Comparison of ENCODE assay signal across 8 cellular contexts in the genomic region with DNA sequence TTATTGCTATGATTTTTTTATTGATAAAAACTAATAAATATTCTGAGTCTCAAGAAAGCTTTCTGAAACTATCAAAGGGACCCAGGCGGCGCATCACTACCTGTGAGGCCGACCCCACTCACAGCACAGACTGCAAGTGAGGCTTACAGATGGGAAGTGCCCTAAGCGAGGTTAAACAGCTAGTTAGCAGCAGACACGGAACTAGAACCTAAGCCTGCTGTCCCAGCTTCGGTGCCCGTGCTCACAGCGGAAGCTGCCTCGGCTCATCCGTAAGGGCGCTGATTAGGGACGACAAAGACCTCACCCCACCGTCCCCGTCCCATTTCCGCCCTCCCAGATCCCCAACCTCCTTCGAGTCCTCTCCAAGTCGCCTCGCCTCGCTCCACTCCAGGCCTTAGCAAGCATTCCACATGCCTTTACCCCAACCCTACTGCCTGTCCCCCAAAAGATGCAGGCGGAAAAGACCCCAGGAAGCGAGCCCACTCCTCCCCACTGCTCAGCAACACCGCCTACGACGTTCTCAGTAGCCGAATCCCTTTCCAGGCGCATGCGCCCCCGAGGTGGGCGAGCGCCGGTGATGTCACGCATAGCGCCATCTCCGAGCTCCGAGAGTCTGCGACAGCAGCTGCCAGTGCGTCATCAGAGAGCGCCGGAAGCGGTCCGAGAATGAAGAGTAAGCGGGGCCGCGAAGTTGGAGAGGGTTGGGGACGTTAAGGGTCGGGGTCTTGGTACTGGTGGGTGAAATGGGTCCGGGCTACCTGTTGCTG. TPM values are rescaled to one million over a fixed set of nuclear protein-coding genes. Genes with fewer than 3 reads are reported as not detected.
DNase-seq lines count a peak whose midpoint lies in the region; ATAC-seq lines count a peak whose summit lies in the region.

A gene with protein sequence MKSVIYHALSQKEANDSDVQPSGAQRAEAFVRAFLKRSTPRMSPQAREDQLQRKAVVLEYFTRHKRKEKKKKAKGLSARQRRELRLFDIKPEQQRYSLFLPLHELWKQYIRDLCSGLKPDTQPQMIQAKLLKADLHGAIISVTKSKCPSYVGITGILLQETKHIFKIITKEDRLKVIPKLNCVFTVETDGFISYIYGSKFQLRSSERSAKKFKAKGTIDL (plus strand): TSS at position 631 of the 767 bp plus-strand sequence. CDS start 36 bp downstream, at position 667.

- peaks cover 17% of the 10 kb centered on the region for H3K36me3 ChIP-seq in CD4-positive, alpha-beta memory T cell (ENCODE audit: insufficient read depth, low read length)
- H3K36me3 ChIP-seq in effector memory CD4-positive, alpha-beta T cell (ENCODE audit: control insufficient read depth, insufficient read depth, low read length) = peaks cover 16% of the 10 kb centered on the region

- H3K4me3 Mint-ChIP-seq in CD4-positive, alpha-beta memory T cell = peak within 1 kb of the TSS; percentile 95 to 100 (median 98)

- peaks cover 28% of the 10 kb centered on the region for H3K4me1 ChIP-seq in CD4-positive, alpha-beta memory T cell (ENCODE audit: insufficient read depth, low read length)
- H3K4me1 ChIP-seq in effector memory CD4-positive, alpha-beta T cell (ENCODE audit: control insufficient read depth, insufficient read depth, low read length, poor library complexity, severe bottlenecking) = peaks cover 4% of the 10 kb centered on the region

- POLR2A ChIA-PET in CD4-positive, alpha-beta memory T cell (lab: Charles Lee; ENCODE audit: partially characterized antibody) = interaction anchor here (0.6 to 7.0 kb wide), 30 partner anchors 9 to 397 kb away, joined by 3 to 163 read pairs (median 7); a partner anchor contains a TSS

- ATAC-seq in GM19463 (IDR thresholded peaks at IDR 0.05; ENCODE audit: unreplicated experiment) = peak; percentile 62

- peaks cover 12 to 31% of the 10 kb centered on the region in 2 donors for H3K36me3 Mint-ChIP-seq in CD4-positive, alpha-beta memory T cell

- no peaks in the 10 kb centered on the region for H3K9me3 ChIP-seq in CD4-positive, alpha-beta memory T cell (ENCODE audit: control insufficient read depth in 1 of 2, low read length in 2 of 2)
- no peaks in the 10 kb centered on the region for H3K9me3 ChIP-seq in effector memory CD4-positive, alpha-beta T cell (ENCODE audit: control insufficient read depth, low read length)

- peak within 1 kb of the TSS; percentile 78 to 87 for H3K4me3 ChIP-seq in CD4-positive, alpha-beta memory T cell (ENCODE audit: low read length in 2 of 2)
- H3K4me3 ChIP-seq in effector memory CD4-positive, alpha-beta T cell (ENCODE audit: insufficient read depth, low read depth, low read length, poor library complexity, severe bottlenecking) = peak within 1 kb of the TSS; percentile 82

- no peaks in the 10 kb centered on the region for H3K27me3 Mint-ChIP-seq in CD4-positive, alpha-beta memory T cell

- intact Hi-C loops in CD4-positive, alpha-beta memory T cell (cut with micrococcal nuclease) = loop anchor here (1.0 to 5.0 kb wide), 5 partner anchors 85 to 394 kb away; a partner anchor contains a TSS

- H3K4me1 Mint-ChIP-seq in CD4-positive, alpha-beta memory T cell = peaks cover 10 to 39% (median 27%) of the 10 kb centered on the region in 4 donors

- H3K27ac Mint-ChIP-seq in CD4-positive, alpha-beta memory T cell = peak within 1 kb of the TSS; percentile 99 to 100 (median 100)

- DNase-seq in CD4-positive, alpha-beta memory T cell = peak; percentile 95 to 97 (median 96)
- DNase-seq in HPDE6-E6E7 (ENCODE audit: extremely low spot score) = peak; percentile 98
- DNase-seq in NK-92 treated with Interleukin-12 subunit alpha and Interleukin-12 subunit beta, amount 100 ng/mL, for 24 hours (lab: John Stamatoyannopoulos, UW) = peak; percentile 97
- DNase-seq in activated CD8-positive, alpha-beta memory T cell treated with anti-CD3 and anti-CD28 coated beads for 24 hours = peak; percentile 99
- DNase-seq in effector memory CD4-positive, alpha-beta T cell = peak; percentile 92 to 97 (median 92)
- peak; percentile 98 for DNase-seq in medulla oblongata (ENCODE audit: extremely low spot score)
- peak; percentile 99 for DNase-seq in stimulated activated CD8-positive, alpha-beta memory T cell treated with anti-CD3 and anti-CD28 coated beads, Interleukin-12 subunit alpha, Interleukin-12 subunit beta, amount 100 ng/mL, for 1 hour (ENCODE audit: low read depth)

- peak within 1 kb of the TSS; percentile 99 for H3K27ac ChIP-seq in CD4-positive, alpha-beta memory T cell (ENCODE audit: low read depth, low read length)
- peak within 1 kb of the TSS; percentile 96 for H3K27ac ChIP-seq in effector memory CD4-positive, alpha-beta T cell (ENCODE audit: insufficient read depth, low read length, poor library complexity, severe bottlenecking)

- H3K27me3 ChIP-seq in CD4-positive, alpha-beta memory T cell (ENCODE audit: insufficient read depth, low read length) = no peaks in the 10 kb centered on the region
- no peaks in the 10 kb centered on the region for H3K27me3 ChIP-seq in effector memory CD4-positive, alpha-beta T cell (replicated peaks; ENCODE audit: control insufficient read depth, insufficient read depth, low read length, poor library complexity, severe bottlenecking)

- CTCF ChIA-PET in CD4-positive, alpha-beta memory T cell (lab: Charles Lee; ENCODE audit: partially characterized antibody) = interaction anchor here (0.7 to 10.4 kb wide), 8 partner anchors 14 to 266 kb away, joined by 3 to 267 read pairs (median 50); a partner anchor contains a TSS

- peaks cover 0 to 4% (median 0%) of the 10 kb centered on the region in 8 donors for H3K9me3 Mint-ChIP-seq in CD4-positive, alpha-beta memory T cell

RNA-seq across cellular contexts. Expression of the gene that starts here (rescaled TPM):
- total RNA-seq in CD4-positive, alpha-beta memory T cell = 10 to 100 TPM; 54.1 to 58.4 TPM
- polyA plus RNA-seq in CD4-positive, alpha-beta memory T cell = 100 to 1,000 TPM; 141 to 189 TPM

Comparison
In these comparisons a context has a peak if more than half of its experiments do, and no peak if none do; other contexts are left out.
1. Peak in every context shown above with its lines: DNase-seq, ATAC-seq, H3K4me3 ChIP-seq and H3K27ac ChIP-seq.